ENCODE assay signal across 28 cellular contexts in genomic region chr1:156320560-156320959, GRCh38. TPM values are rescaled to one million over a fixed set of nuclear protein-coding genes. Genes with fewer than 3 reads are reported as not detected.
DNase-seq lines count a peak whose midpoint lies in the region; ATAC-seq, FAIRE-seq and TF ChIP-seq lines count a peak whose summit lies in the region.
"Had no signal": no experiment of that assay in that cellular context is flagged by ENCODE, and none has a peak within 500 bp of the region (broad histone marks: within the 10 kb centered on the region; RNA-seq: fewer than 3 reads in every experiment).

No MANE protein-coding gene starts in this region.

- no peak overlapping the region for H2AK5ac ChIP-seq in trophoblast cell (ENCODE audit: low read length)

- peaks cover 54% of the 10 kb centered on the region for H4K20me1 ChIP-seq in astrocyte (ENCODE audit: insufficient read depth, low read length)

- H3K4ac ChIP-seq in trophoblast cell (ENCODE audit: low read depth, low read length), result no peak overlapping the region

- no peak for ATAC-seq in HG03280 (IDR thresholded peaks at IDR 0.05; ENCODE audit: unreplicated experiment)
- ATAC-seq: GM12878, GM23338 had no signal

- H3K14ac ChIP-seq in trophoblast cell (ENCODE audit: low read length), result no peak overlapping the region

- no peak overlapping the region for H4K8ac ChIP-seq in trophoblast cell (ENCODE audit: low read depth, low read length)

- H3K4me3 ChIP-seq in astrocyte (ENCODE audit: insufficient read depth, low read depth, low read length) (no peak overlapping the region), trophoblast cell (ENCODE audit: low read depth, low read length) (no peak overlapping the region)
- H3K4me3 ChIP-seq: BLaER1 treated with 17β-estradiol and CSF1 and Interleukin-3, amounts not matched to agents 10 nM and 100 nM; GM12878; GM23338; MG63; SK-N-MC had no signal

- H3K9ac ChIP-seq in astrocyte (ENCODE audit: low read length), result no peak overlapping the region
- no peak overlapping the region for H3K9ac ChIP-seq in trophoblast cell (ENCODE audit: low read length)

- H3K27me3 ChIP-seq in astrocyte (ENCODE audit: insufficient read depth, low read length) (no peaks in the 10 kb centered on the region), trophoblast cell (ENCODE audit: insufficient read depth, low read length) (no peaks in the 10 kb centered on the region)
- H3K27me3 ChIP-seq: BLaER1 treated with 17β-estradiol and CSF1 and Interleukin-3, amounts not matched to agents 10 nM and 100 nM; MG63 had no signal

- H3K79me2 ChIP-seq in astrocyte (ENCODE audit: insufficient read depth, low read length) (peaks cover 17% of the 10 kb centered on the region), trophoblast cell (ENCODE audit: control insufficient read depth, insufficient read depth, low read length, poor library complexity) (no peaks in the 10 kb centered on the region)

- no peaks in the 10 kb centered on the region for H3K79me1 ChIP-seq in trophoblast cell (ENCODE audit: low read length)

- H2AFZ ChIP-seq in astrocyte (ENCODE audit: low read depth, low read length) (no peak overlapping the region), trophoblast cell (ENCODE audit: insufficient read depth, low read length, poor library complexity) (no peak overlapping the region)
- H2AFZ ChIP-seq: GM23338 had no signal

- no peak overlapping the region for H4K91ac ChIP-seq in trophoblast cell (ENCODE audit: low read depth, low read length)

- H3K9me3 ChIP-seq in astrocyte (ENCODE audit: insufficient read depth, low read depth, low read length), result no peaks in the 10 kb centered on the region
- no peaks in the 10 kb centered on the region for H3K9me3 ChIP-seq in trophoblast cell (ENCODE audit: insufficient read depth, low read depth, low read length)
- H3K9me3 ChIP-seq: BLaER1 treated with 17β-estradiol and CSF1 and Interleukin-3, amounts not matched to agents 10 nM and 100 nM; MG63 had no signal

- no peaks in the 10 kb centered on the region for H3K9me3 Mint-ChIP-seq in activated naive CD4-positive, alpha-beta T cell treated with anti-CD3 and anti-CD28 coated beads for 36 hours
- H3K9me3 Mint-ChIP-seq in astrocyte (ENCODE audit: unreplicated experiment), result no peaks in the 10 kb centered on the region
- H3K9me3 Mint-ChIP-seq: CD4-positive, alpha-beta T cell; GM23338; H9 had no signal

- no peak overlapping the region for H3K4me2 ChIP-seq in astrocyte (ENCODE audit: low read length)
- no peak overlapping the region for H3K4me2 ChIP-seq in trophoblast cell (ENCODE audit: low read length)
- H3K4me2 ChIP-seq: BLaER1 treated with 17β-estradiol and CSF1 and Interleukin-3, amounts not matched to agents 10 nM and 100 nM; GM23338 had no signal

- H3K36me3 Mint-ChIP-seq in activated naive CD4-positive, alpha-beta T cell treated with anti-CD3 and anti-CD28 coated beads for 36 hours (ENCODE audit: low read depth), result peaks cover 52% of the 10 kb centered on the region
- H3K36me3 Mint-ChIP-seq in astrocyte (ENCODE audit: low read depth, unreplicated experiment), result peaks cover 12% of the 10 kb centered on the region

- H3K4me1 Mint-ChIP-seq in activated naive CD4-positive, alpha-beta T cell treated with anti-CD3 and anti-CD28 coated beads for 36 hours (ENCODE audit: low read depth), result no peaks in the 10 kb centered on the region
- H3K4me1 Mint-ChIP-seq in astrocyte (ENCODE audit: low read depth, unreplicated experiment), result no peaks in the 10 kb centered on the region
- H3K4me1 Mint-ChIP-seq: GM23338, H9 had no signal

- H3K36me3 ChIP-seq in astrocyte (ENCODE audit: insufficient read depth, low read length) (peaks cover 63% of the 10 kb centered on the region), trophoblast cell (ENCODE audit: control insufficient read depth in 1 of 2, insufficient read depth in 2 of 2, low read length in 2 of 2) (peaks cover 55 to 72% of the 10 kb centered on the region in 2 experiments)

- TF ChIP-seq CTCF in astrocyte (IDR thresholded peaks at IDR 0.05; ENCODE audit: insufficient read depth, low read depth, low read length), result no peak

- no peak overlapping the region for H2BK5ac ChIP-seq in trophoblast cell (ENCODE audit: low read depth, low read length, poor library complexity)

- H3K27ac ChIP-seq in astrocyte (ENCODE audit: low read depth, low read length) (peak overlapping the region; percentile 8), trophoblast cell (ENCODE audit: low read depth, low read length) (no peak overlapping the region)
- H3K27ac ChIP-seq: BLaER1 treated with 17β-estradiol and CSF1 and Interleukin-3, amounts not matched to agents 10 nM and 100 nM; SK-N-MC had no signal

- no peak for FAIRE-seq in astrocyte (lab: Jason Lieb, UNC)
- FAIRE-seq: D721Med, GM12878, HTR-8/SVneo, RCC 7860 had no signal

- no peak overlapping the region for H3K4me3 Mint-ChIP-seq in activated naive CD4-positive, alpha-beta T cell treated with anti-CD3 and anti-CD28 coated beads for 36 hours
- H3K4me3 Mint-ChIP-seq in astrocyte (ENCODE audit: unreplicated experiment), result no peak overlapping the region
- H3K4me3 Mint-ChIP-seq: CD4-positive, alpha-beta T cell; GM23338; H9 had no signal

- no peak overlapping the region for H4K12ac ChIP-seq in trophoblast cell (ENCODE audit: low read depth, low read length)

- WGBS in trophoblast cell (ENCODE audit: extremely low coverage, insufficient coverage, insufficient read length), result no CpG with 5 or more reads among the region's 3 CpGs

- H3K27me3 Mint-ChIP-seq in activated naive CD4-positive, alpha-beta T cell treated with anti-CD3 and anti-CD28 coated beads for 36 hours (ENCODE audit: low read depth), result no peaks in the 10 kb centered on the region
- no peaks in the 10 kb centered on the region for H3K27me3 Mint-ChIP-seq in astrocyte (ENCODE audit: low read depth, unreplicated experiment)
- H3K27me3 Mint-ChIP-seq: CD4-positive, alpha-beta T cell had no signal

- no peak overlapping the region for H3K18ac ChIP-seq in trophoblast cell (ENCODE audit: low read length)

- no peak overlapping the region for H2BK120ac ChIP-seq in trophoblast cell (ENCODE audit: insufficient read depth, low read length, poor library complexity)

- CTCF ChIA-PET in activated naive CD4-positive, alpha-beta T cell treated with anti-CD3 and anti-CD28 coated beads for 36 hours (lab: Charles Lee), result interaction anchor here (1.0 to 4.1 kb wide), 4 partner anchors 13 to 178 kb away, joined by 3 to 23 read pairs (median 12); no protein-coding TSS in a partner anchor

- H3K4me1 ChIP-seq in astrocyte (ENCODE audit: insufficient read depth, low read length), result no peaks in the 10 kb centered on the region
- no peaks in the 10 kb centered on the region for H3K4me1 ChIP-seq in trophoblast cell (ENCODE audit: control insufficient read depth in 1 of 2, insufficient read depth in 2 of 2, low read length in 2 of 2)
- H3K4me1 ChIP-seq: BLaER1 treated with 17β-estradiol and CSF1 and Interleukin-3, amounts not matched to agents 10 nM and 100 nM had no signal

- intact Hi-C loops in activated naive CD4-positive, alpha-beta T cell treated with anti-CD3 and anti-CD28 coated beads for 36 hours (cut with micrococcal nuclease), result no loop called here

- peak overlapping the region; percentile 31 for H3K27ac Mint-ChIP-seq in activated naive CD4-positive, alpha-beta T cell treated with anti-CD3 and anti-CD28 coated beads for 36 hours
- no peak overlapping the region for H3K27ac Mint-ChIP-seq in astrocyte (ENCODE audit: unreplicated experiment)
- H3K27ac Mint-ChIP-seq: CD4-positive, alpha-beta T cell; GM23338; H9 had no signal

- no peak for DNase-seq in activated naive CD4-positive, alpha-beta T cell treated with anti-CD3 and anti-CD28 coated beads for 36 hours
- DNase-seq in activated naive CD4-positive, alpha-beta T cell treated with anti-CD3 and anti-CD28 coated beads, Interleukin-2, amount 50 U/mL, for 16 hours, result no peak
- DNase-seq in DMS53 (lab: John Stamatoyannopoulos, UW), result peak; percentile 67
- no peak for DNase-seq in astrocyte (ENCODE audit: low read depth)
- DNase-seq in trophoblast cell, result peak; percentile 7 to 38
- DNase-seq in retina, result no peak
- DNase-seq: 8988T; CD4-positive, alpha-beta T cell; GDM1; H9; KBM-7; MG63; NCI-H1694; NCI-H2029 treated with DMSO at 0.1 percent for 48 hours; NCI-H2227 treated with DMSO at 0.1 percent for 48 hours; NCI-H510A; NCI-H69; SIG-M5 had no signal

- no peak overlapping the region for H2BK12ac ChIP-seq in trophoblast cell (ENCODE audit: low read length)

- no peak overlapping the region for H3K23ac ChIP-seq in trophoblast cell (ENCODE audit: low read length)

RNA-seq across cellular contexts. Expression of gene CCT3, which starts 17.5 kb away (rescaled TPM):
- total RNA-seq in activated naive CD4-positive, alpha-beta T cell treated with anti-CD3 and anti-CD28 coated beads for 36 hours, result 100 to 1,000 TPM; 332 to 349 TPM
- 343 and 360 TPM in 2 replicates for total RNA-seq in astrocyte
- polyA plus RNA-seq in trophoblast cell (2013), result 206 and 207 TPM in 2 replicates

RNA-seq across cellular contexts. Expression of gene TSACC, which starts 17.8 kb away (rescaled TPM):
- under 1 TPM in 1 of 2 experiments, not detected in 1; 0.57 TPM for total RNA-seq in activated naive CD4-positive, alpha-beta T cell treated with anti-CD3 and anti-CD28 coated beads for 36 hours
- 1.0 and 1.2 TPM in 2 replicates for total RNA-seq in astrocyte
- 1.2 and 1.3 TPM in 2 replicates for polyA plus RNA-seq in trophoblast cell (2013)
- total RNA-seq: CD4-positive, alpha-beta T cell; GM12878; LHCN-M2 had no signal

RNA-seq across cellular contexts. Expression of gene VHLL, which starts 21.5 kb away (rescaled TPM):
- total RNA-seq in activated naive CD4-positive, alpha-beta T cell treated with anti-CD3 and anti-CD28 coated beads for 36 hours, result not detected
- 0.34 TPM in 1 of 2 replicates, not detected in the other for total RNA-seq in astrocyte
- polyA plus RNA-seq in trophoblast cell (2013), result not detected in 2 replicates
- total RNA-seq: CD4-positive, alpha-beta T cell; GM23338; H9; LHCN-M2 had no signal
- polyA plus RNA-seq: AG04450, GM12878, GM23338 had no signal

RNA-seq across cellular contexts. Expression of gene GLMP, which starts 25.1 kb away (rescaled TPM):
- 10 to 100 TPM in 1 of 2 experiments, 1 to 10 TPM in 1; 10.0 to 10.1 TPM for total RNA-seq in activated naive CD4-positive, alpha-beta T cell treated with anti-CD3 and anti-CD28 coated beads for 36 hours
- 43.6 and 52.5 TPM in 2 replicates for total RNA-seq in astrocyte
- 64.4 and 70.4 TPM in 2 replicates for polyA plus RNA-seq in trophoblast cell (2013)

RNA-seq across cellular contexts. Expression of gene TMEM79, which starts 36.4 kb away (rescaled TPM):
- total RNA-seq in activated naive CD4-positive, alpha-beta T cell treated with anti-CD3 and anti-CD28 coated beads for 36 hours, result 1 to 10 TPM; 9.1 to 9.5 TPM
- 3.0 and 3.2 TPM in 2 replicates for total RNA-seq in astrocyte
- polyA plus RNA-seq in trophoblast cell (2013), result 3.2 and 3.8 TPM in 2 replicates

Comparison
In these comparisons a context has a peak if more than half of its experiments do, and no peak if none do; other contexts are left out.
1. DNase-seq: peak in DMS53 (single experiment) and trophoblast cell (2 of 2); none in activated naive CD4-positive, alpha-beta T cell treated with anti-CD3 and anti-CD28 coated beads for 36 hours (single experiment), activated naive CD4-positive, alpha-beta T cell treated with anti-CD3 and anti-CD28 coated beads, Interleukin-2, amount 50 U/mL, for 16 hours (single experiment), astrocyte (single experiment) and retina (single experiment).